ENCODE assay signal across 12 cellular contexts in genomic region chr10:127679642-127680255, GRCh38. TPM values are rescaled to one million over a fixed set of nuclear protein-coding genes. Genes with fewer than 3 reads are reported as not detected.
DNase-seq lines count a peak whose midpoint lies in the region; ATAC-seq and TF ChIP-seq lines count a peak whose summit lies in the region.
"Had no signal": no experiment of that assay in that cellular context is flagged by ENCODE, and none has a peak within 500 bp of the region (broad histone marks: within the 10 kb centered on the region; RNA-seq: fewer than 3 reads in every experiment).

No MANE protein-coding gene starts in this region.

- H3K4me3 Mint-ChIP-seq in stimulated activated naive B cell treated with anti-CD40 and anti-IgM and Interleukin-4, amounts not matched to agents 10 μg/mL and 1 μg/mL and 100 μg/mL, for 72 hours, result no peak overlapping the region
- H3K4me3 Mint-ChIP-seq: brain had no signal

- no peaks in the 10 kb centered on the region for H3K36me3 Mint-ChIP-seq in stimulated activated naive B cell treated with anti-CD40 and anti-IgM and Interleukin-4, amounts not matched to agents 10 μg/mL and 1 μg/mL and 100 μg/mL, for 72 hours
- H3K36me3 Mint-ChIP-seq: brain had no signal

- H3K27me3 Mint-ChIP-seq in stimulated activated naive B cell treated with anti-CD40 and anti-IgM and Interleukin-4, amounts not matched to agents 10 μg/mL and 1 μg/mL and 100 μg/mL, for 72 hours, result peaks cover 5 to 12% of the 10 kb centered on the region in 2 donors

- ATAC-seq in HG03442 (IDR thresholded peaks at IDR 0.05; ENCODE audit: unreplicated experiment), result no peak
- ATAC-seq in stimulated activated naive B cell treated with anti-CD40 and anti-IgM and Interleukin-4, amounts not matched to agents 10 μg/mL and 1 μg/mL and 100 μg/mL, for 72 hours (replicated peaks), result no peak
- ATAC-seq: mucosa of descending colon had no signal

- no peak overlapping the region for H3K4me3 ChIP-seq in LNCaP clone FGC (ENCODE audit: low read depth, low read length)
- H3K4me3 ChIP-seq: mucosa of descending colon had no signal

- H3K27ac Mint-ChIP-seq in stimulated activated naive B cell treated with anti-CD40 and anti-IgM and Interleukin-4, amounts not matched to agents 10 μg/mL and 1 μg/mL and 100 μg/mL, for 72 hours, result no peak overlapping the region
- H3K27ac Mint-ChIP-seq: brain had no signal

- no peaks in the 10 kb centered on the region for H3K9me3 Mint-ChIP-seq in stimulated activated naive B cell treated with anti-CD40 and anti-IgM and Interleukin-4, amounts not matched to agents 10 μg/mL and 1 μg/mL and 100 μg/mL, for 72 hours
- H3K9me3 Mint-ChIP-seq: brain had no signal

- H3K4me1 Mint-ChIP-seq in stimulated activated naive B cell treated with anti-CD40 and anti-IgM and Interleukin-4, amounts not matched to agents 10 μg/mL and 1 μg/mL and 100 μg/mL, for 72 hours, result no peaks in the 10 kb centered on the region
- H3K4me1 Mint-ChIP-seq: brain had no signal

- TF ChIP-seq CTCF in GM12873 (IDR thresholded peaks at IDR 0.05; ENCODE audit: insufficient read depth, low read depth, low read length, missing control alignments) (peak; percentile 51), LNCaP clone FGC (IDR thresholded peaks at IDR 0.05; ENCODE audit: control insufficient read depth, extremely low read depth, insufficient read depth) (peak; percentile 29; the same call in 1 of the 2 replicates)

- DNase-seq in LNCaP clone FGC (ENCODE audit: low read depth) (no peak), dermis blood vessel endothelial cell (peak; percentile 18), renal cortical epithelial cell (ENCODE audit: low read depth) (peak; percentile 2)
- DNase-seq in stimulated activated naive B cell treated with anti-CD40 and anti-IgM and Interleukin-4, amounts not matched to agents 10 μg/mL and 1 μg/mL and 100 μg/mL, for 72 hours, result no peak
- no peak for DNase-seq in stimulated activated CD4-positive, alpha-beta T cell treated with anti-CD3 and anti-CD28 coated beads, Interleukin-12 subunit alpha, Interleukin-12 subunit beta, amount 100 ng/mL, for 4 hours
- DNase-seq: activated CD4-positive, alpha-beta T cell treated with anti-CD3 and anti-CD28 coated beads for 4 hours; mucosa of descending colon; NCI-H526 treated with DMSO at 0.1 percent for 48 hours; retina had no signal

RNA-seq across cellular contexts. Expression of gene FOXI2, which starts 57.2 kb away (rescaled TPM):
- total RNA-seq in dermis blood vessel endothelial cell (not detected in 2 replicates), renal cortical epithelial cell (not detected in 2 replicates)

Comparison
In these comparisons a context has a peak if more than half of its experiments do, and no peak if none do; other contexts are left out.
1. DNase-seq: peak in dermis blood vessel endothelial cell (single experiment) and renal cortical epithelial cell (single experiment); none in LNCaP clone FGC (single experiment), stimulated activated naive B cell treated with anti-CD40 and anti-IgM and Interleukin-4, amounts not matched to agents 10 μg/mL and 1 μg/mL and 100 μg/mL, for 72 hours (single experiment) and stimulated activated CD4-positive, alpha-beta T cell treated with anti-CD3 and anti-CD28 coated beads, Interleukin-12 subunit alpha, Interleukin-12 subunit beta, amount 100 ng/mL, for 4 hours (single experiment).